21 cellular contexts compared by ENCODE assay signal in genomic region chr11:32039149-32039548, GRCh38. TPM values are rescaled to one million over a fixed set of nuclear protein-coding genes. Genes with fewer than 3 reads are reported as not detected.
DNase-seq lines count a peak whose midpoint lies in the region; ATAC-seq, FAIRE-seq and TF ChIP-seq lines count a peak whose summit lies in the region.
"Had no signal": no experiment of that assay in that cellular context is flagged by ENCODE, and none has a peak within 500 bp of the region (broad histone marks: within the 10 kb centered on the region; RNA-seq: fewer than 3 reads in every experiment).

No MANE protein-coding gene starts in this region.

- TF ChIP-seq RAD21 in GM12878 (IDR thresholded peaks at IDR 0.05; ENCODE audit: insufficient read depth, low read depth, low read length): no peak

- H3K9ac ChIP-seq in GM12878 (ENCODE audit: control insufficient read depth, insufficient read depth, low read length): no peak overlapping the region
- H3K9ac ChIP-seq: KMS-11, SK-N-SH had no signal

- intact Hi-C loops in GM12878 (cut with micrococcal nuclease; ENCODE audit: unreplicated experiment): no loop called here

- POLR2A ChIA-PET in GM12878 (lab: Charles Lee): interaction anchor here (1.1 kb wide), 1 partner anchor 28 kb away, joined by 3 read pairs; no protein-coding TSS in a partner anchor

- H3K36me3 ChIP-seq in GM12878 (ENCODE audit: control insufficient read depth in 2 of 2, insufficient read depth in 2 of 2, low read length in 1 of 2): no peaks in the 10 kb centered on the region
- H3K36me3 ChIP-seq: MG63 had no signal

- TF ChIP-seq EP300 in GM12878 (IDR thresholded peaks at IDR 0.05; ENCODE audit: borderline replicate concordance in 1 of 2, control insufficient read depth in 1 of 2, low read depth in 2 of 2, low read length in 2 of 2): no peak

- H3K79me2 ChIP-seq in GM12878 (ENCODE audit: control insufficient read depth, insufficient read depth, low read length): no peaks in the 10 kb centered on the region

- DNase-seq in GM12878 (ENCODE audit: low read depth, low spot score) (no peak), NCI-H82 treated with DMSO at 0.1 percent for 48 hours (lab: John Stamatoyannopoulos, UW; ENCODE audit: unreplicated experiment) (no peak)
- DNase-seq in activated naive CD8-positive, alpha-beta T cell treated with anti-CD3 and anti-CD28 coated beads, Interleukin-2, amount 50 U/mL, for 24 hours: no peak
- DNase-seq in stimulated activated CD4-positive, alpha-beta T cell treated with anti-CD3 and anti-CD28 coated beads, Interleukin-4, amount 100 ng/mL, for 4 hours: no peak
- DNase-seq: CD4-positive, CD25-positive, alpha-beta regulatory T cell; DMS53; MG63; NCI-H1105 treated with DMSO at 0.1 percent for 48 hours; NCI-H187 treated with DMSO at 0.1 percent for 48 hours; NCI-H446; NCI-H774; SK-N-SH had no signal

- no peak overlapping the region for H2AFZ ChIP-seq in GM12878 (ENCODE audit: control insufficient read depth, low read depth, low read length)

- RAD21 ChIA-PET in GM12878 (lab: Charles Lee; ENCODE audit: unreplicated experiment): no interaction called here

- H3K27me3 Mint-ChIP-seq in activated naive CD8-positive, alpha-beta T cell treated with anti-CD3 and anti-CD28 coated beads, Interleukin-2, amount 50 U/mL, for 24 hours: peaks cover 15% of the 10 kb centered on the region
- H3K27me3 Mint-ChIP-seq: CD4-positive, CD25-positive, alpha-beta regulatory T cell had no signal

- no peaks in the 10 kb centered on the region for H3K4me1 ChIP-seq in GM12878 (ENCODE audit: control insufficient read depth, insufficient read depth, low read length)

- TF ChIP-seq CTCF in GM12878 (IDR thresholded peaks at IDR 0.05 in 2 of 3, conservative IDR thresholded peaks at IDR 0.05 in 1 of 3; ENCODE audit: control insufficient read depth in 2 of 3, extremely low read depth in 1 of 3, insufficient read depth in 1 of 3, low read depth in 3 of 3, low read length in 3 of 3): no peak

- H3K36me3 Mint-ChIP-seq in activated naive CD8-positive, alpha-beta T cell treated with anti-CD3 and anti-CD28 coated beads, Interleukin-2, amount 50 U/mL, for 24 hours (ENCODE audit: low read depth): no peaks in the 10 kb centered on the region
- H3K36me3 Mint-ChIP-seq: CD4-positive, CD25-positive, alpha-beta regulatory T cell had no signal

- FAIRE-seq in GM12878 (lab: Jason Lieb, UNC): no peak
- FAIRE-seq: GM12892, H1 had no signal

- H4K20me1 ChIP-seq in GM12878 (ENCODE audit: control insufficient read depth, insufficient read depth): no peaks in the 10 kb centered on the region

- CTCF ChIA-PET in GM12878 (lab: Yijun Ruan, JAX): interaction anchor here (1.7 to 4.2 kb wide), 3 partner anchors 12 to 137 kb away, joined by 4 to 23 read pairs (median 7); no protein-coding TSS in a partner anchor

- H3K4me2 ChIP-seq in GM12878 (ENCODE audit: control insufficient read depth, insufficient read depth): no peak overlapping the region
- H3K4me2 ChIP-seq: KMS-11, SK-N-SH had no signal

- ATAC-seq in GM18520 (IDR thresholded peaks at IDR 0.05; ENCODE audit: unreplicated experiment): peak; percentile 80
- peak; percentile 51 for ATAC-seq in GM21381 (IDR thresholded peaks at IDR 0.05; ENCODE audit: unreplicated experiment)
- ATAC-seq in HG03060 (IDR thresholded peaks at IDR 0.05; ENCODE audit: low read depth, unreplicated experiment): peak; percentile 46
- ATAC-seq in GM12878: peak; percentile 45
- ATAC-seq in activated naive CD8-positive, alpha-beta T cell treated with anti-CD3 and anti-CD28 coated beads, Interleukin-2, amount 50 U/mL, for 24 hours: no peak
- ATAC-seq: Panc1, Right ventricle myocardium inferior had no signal

- no peaks in the 10 kb centered on the region for H3K9me3 ChIP-seq in GM12878 (replicated peaks; ENCODE audit: control insufficient read depth, insufficient read depth, low read length)
- H3K9me3 ChIP-seq: MG63 had no signal

- H3K4me1 Mint-ChIP-seq in activated naive CD8-positive, alpha-beta T cell treated with anti-CD3 and anti-CD28 coated beads, Interleukin-2, amount 50 U/mL, for 24 hours: no peaks in the 10 kb centered on the region
- H3K4me1 Mint-ChIP-seq: CD4-positive, CD25-positive, alpha-beta regulatory T cell had no signal

- no peak overlapping the region for H3K4me3 Mint-ChIP-seq in activated naive CD8-positive, alpha-beta T cell treated with anti-CD3 and anti-CD28 coated beads, Interleukin-2, amount 50 U/mL, for 24 hours
- H3K4me3 Mint-ChIP-seq: CD4-positive, CD25-positive, alpha-beta regulatory T cell; T-helper 1 cell treated with Interleukin-12 subunit alpha and Interleukin-12 subunit beta and Interleukin-4 antibody, amounts not matched to agents 30 μg/mL and 1 μg/mL, for 36 hours had no signal

- in situ Hi-C loops in GM12878 (cut with MboI): no loop called here

- WGBS in GM12878 (ENCODE audit: insufficient coverage, insufficient replicate concordance, low lambda C conversion rate, missing lambda C conversion rate): 0% methylated on average over 1 of the region's 1 CpG

- SMC1A ChIA-PET in GM12878 (lab: Charles Lee; ENCODE audit: uncharacterized antibody, unreplicated experiment): interaction anchor here (0.7 to 1.2 kb wide), 5 partner anchors 11 to 114 kb away, joined by 3 to 4 read pairs (median 3); no protein-coding TSS in a partner anchor

- H3K4me3 ChIP-seq in GM12878: no peak overlapping the region
- H3K4me3 ChIP-seq: MG63 had no signal

- no peak overlapping the region for H3K27ac ChIP-seq in GM12878 (ENCODE audit: control insufficient read depth, insufficient read depth)
- H3K27ac ChIP-seq: KMS-11 had no signal

- no TSS peak for BruUV-seq in GM12878 (replicated peaks; lab: Mats Ljungman, UMichigan)

- H3K27ac Mint-ChIP-seq in activated naive CD8-positive, alpha-beta T cell treated with anti-CD3 and anti-CD28 coated beads, Interleukin-2, amount 50 U/mL, for 24 hours: no peak overlapping the region
- H3K27ac Mint-ChIP-seq: CD4-positive, CD25-positive, alpha-beta regulatory T cell; T-helper 1 cell treated with Interleukin-12 subunit alpha and Interleukin-12 subunit beta and Interleukin-4 antibody, amounts not matched to agents 30 μg/mL and 1 μg/mL, for 36 hours had no signal

- no peaks in the 10 kb centered on the region for H3K9me3 Mint-ChIP-seq in activated naive CD8-positive, alpha-beta T cell treated with anti-CD3 and anti-CD28 coated beads, Interleukin-2, amount 50 U/mL, for 24 hours
- H3K9me3 Mint-ChIP-seq: CD4-positive, CD25-positive, alpha-beta regulatory T cell; T-helper 1 cell treated with Interleukin-12 subunit alpha and Interleukin-12 subunit beta and Interleukin-4 antibody, amounts not matched to agents 30 μg/mL and 1 μg/mL, for 36 hours had no signal

- no peaks in the 10 kb centered on the region for H3K27me3 ChIP-seq in GM12878 (replicated peaks in 1 of 2; ENCODE audit: control insufficient read depth in 2 of 2, insufficient read depth in 2 of 2, low read length in 1 of 2)
- H3K27me3 ChIP-seq: MG63 had no signal

- TF ChIP-seq POLR2A in GM12878 (IDR thresholded peaks at IDR 0.05; ENCODE audit: low read depth, low read length): no peak

TF ChIP-seq in GM12878, 131 proteins besides CTCF, POLR2A, EP300 and RAD21 (continues in another document):
- TF ChIP-seq MLLT1 (IDR thresholded peaks at IDR 0.05): no peak
- TF ChIP-seq PKNOX1 (IDR thresholded peaks at IDR 0.05): peak; percentile 68; the same call in 1 of the 2 replicates
- peak; percentile 58; the same call in 1 of the 3 replicates for TF ChIP-seq POU2F2 (IDR thresholded peaks at IDR 0.05; ENCODE audit: borderline replicate concordance, low read depth, low read length)
- 0 out of 2 replicates have a peak, but pooled peaks have one; percentile 29 for TF ChIP-seq NR2F1 (conservative IDR thresholded peaks at IDR 0.05)

RNA-seq across cellular contexts. Expression of gene RCN1, which starts 51.7 kb away (rescaled TPM):
- total RNA-seq in GM12878 (2013; cell fraction: nucleolus; rRNA removed): 72.5 and 78.0 TPM in 2 replicates
- total RNA-seq in GM12878 (2014; rRNA removed) (50.2 and 54.7 TPM in 2 replicates), GM12878 (2014; rRNA removed; fragmentation: Illumina TruSeq; extraction: Trizol) (61.1 and 61.5 TPM in 2 replicates), GM12878 (2021) (51.2 and 52.8 TPM in 2 replicates)
- 35.9 TPM for polyA plus RNA-seq in GM12878 (2011; ENCODE audit: low read depth)
- polyA plus RNA-seq in GM12878 (2011; rRNA removed) (73.1 and 103 TPM in 2 replicates), GM12878 (2014; fragmentation: Illumina TruSeq; extraction: Trizol) (62.5 and 86.8 TPM in 2 replicates), GM12878 (2014; fragmentation: Nextera tagmentation; extraction: Ambion mirVana) (10 to 100 TPM; 17.6 to 37.4 TPM), GM12878 (2014; rRNA removed) (44.1 and 49.5 TPM in 2 replicates), GM12878 (2016; fragmentation: Nextera tagmentation; extraction: Ambion mirVana) (10 to 100 TPM; 70.9 to 76.7 TPM)
- polyA plus RNA-seq in GM12878 (2011; cell fraction: cytosol; rRNA removed): 25.5 and 27.0 TPM in 2 replicates
- 42.9 and 49.0 TPM in 2 replicates for polyA plus RNA-seq in GM12878 (2011; cell fraction: nucleus; rRNA removed)
- polyA plus RNA-seq in GM12878 (2012): 50.1 and 52.4 TPM in 2 replicates
- 24.5 and 33.3 TPM in 2 replicates for polyA minus RNA-seq in GM12878 (2011; rRNA and poly(A)+ RNA removed)
- 19.1 and 21.6 TPM in 2 replicates for polyA minus RNA-seq in GM12878 (2011; cell fraction: cytosol; rRNA and poly(A)+ RNA removed)
- 18.5 and 26.6 TPM in 2 replicates for polyA minus RNA-seq in GM12878 (2011; cell fraction: nucleus; rRNA and poly(A)+ RNA removed)
